Comparison of ENCODE assay signal across 25 cellular contexts in the genomic region with DNA sequence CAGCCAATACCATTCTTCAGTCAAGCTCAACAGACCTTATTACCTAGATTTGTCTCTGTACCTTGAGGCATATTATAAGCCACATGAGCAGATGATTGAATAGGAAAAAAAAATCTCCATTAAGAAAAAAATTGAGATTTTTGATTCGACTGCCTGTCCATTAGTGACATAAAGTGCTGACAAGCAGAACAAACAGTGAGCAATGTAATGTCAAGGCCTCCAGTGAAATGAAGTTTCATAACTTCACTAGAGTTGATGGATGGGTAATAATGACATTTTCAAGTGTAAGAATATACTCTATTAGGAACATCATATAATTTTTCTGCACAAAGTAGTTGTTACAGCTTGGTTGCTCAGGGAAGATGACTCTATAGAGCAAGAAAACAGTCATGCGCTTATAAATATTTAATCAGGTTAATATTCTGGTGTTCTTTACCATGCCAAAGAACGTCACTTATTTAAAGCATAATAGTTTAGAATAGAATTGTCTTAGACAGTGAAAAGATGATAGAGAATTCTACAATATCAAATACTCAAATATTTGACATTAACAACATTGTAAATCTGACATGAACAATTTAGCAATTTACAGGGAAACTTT.
"Had no signal": no experiment of that assay in that cellular context is flagged by ENCODE, and none has a peak within 500 bp of the region (broad histone marks: within the 10 kb centered on the region; RNA-seq: fewer than 3 reads in every experiment).

No MANE protein-coding gene starts in this region.

- H3K9me3 ChIP-seq: stomach, suprapubic skin, testis, thoracic aorta, thyroid gland, tibial artery, tibial nerve, transverse colon, upper lobe of left lung, upper lobe of right lung, uterus, vagina had no signal

- H3K27me3 ChIP-seq: stomach, suprapubic skin, testis, thyroid gland, tibial artery, tibial nerve, transverse colon, upper lobe of left lung, upper lobe of right lung, uterus, vagina had no signal

- ATAC-seq: stimulated activated effector memory CD8-positive, alpha-beta T cell treated with anti-CD3 and anti-CD28 coated beads, Interleukin-12 subunit alpha, Interleukin-12 subunit beta, amount 100 ng/mL, for 72 hours; stimulated activated memory B cell treated with anti-CD40 and anti-IgM and Interleukin-4, amounts not matched to agents 10 μg/mL and 1 μg/mL and 100 μg/mL, for 72 hours; stimulated activated naive B cell treated with anti-CD40 and anti-IgM and Interleukin-4, amounts not matched to agents 10 μg/mL and 1 μg/mL and 100 μg/mL, for 72 hours; stimulated activated naive CD8-positive, alpha-beta T cell treated with anti-CD3 and anti-CD28 coated beads, Interleukin-15, amount 100 ng/mL, for 72 hours; stimulated activated naive CD8-positive, alpha-beta T cell treated with anti-CD3 and anti-CD28 coated beads, Interleukin-15, Interleukin-2, amounts not matched to agents 100 U/mL and 50 U/mL, for 24 hours; upper lobe of right lung had no signal

- H3K27ac ChIP-seq: stomach, suprapubic skin, testis, thoracic aorta, thyroid gland, tibial artery, tibial nerve, transverse colon, upper lobe of left lung, upper lobe of right lung, uterus, vagina had no signal

- DNase-seq: stimulated activated CD4-positive, alpha-beta T cell treated with anti-CD3 and anti-CD28 coated beads, Interleukin-2, amount 100 ng/mL, for 48 hours; stimulated activated CD4-positive, alpha-beta T cell treated with anti-CD3 and anti-CD28 coated beads, Interleukin-4, amount 100 ng/mL, for 1 hour; stimulated activated CD4-positive, alpha-beta T cell treated with anti-CD3 and anti-CD28 coated beads, Interleukin-4, amount 100 ng/mL, for 24 hours; stimulated activated CD4-positive, alpha-beta T cell treated with anti-CD3 and anti-CD28 coated beads, Interleukin-4, amount 100 ng/mL, for 4 hours; stimulated activated CD8-positive, alpha-beta memory T cell treated with anti-CD3 and anti-CD28 coated beads, Interleukin-4, amount 100 ng/mL, for 48 hours; stimulated activated naive B cell treated with anti-CD40 and anti-IgM and Interleukin-4, amounts not matched to agents 10 μg/mL and 1 μg/mL and 100 μg/mL, for 72 hours; stimulated activated naive CD4-positive, alpha-beta T cell treated with Interleukin-2 at 50 U/mL for 16 hours; stimulated activated naive CD8-positive, alpha-beta T cell treated with anti-CD3 and anti-CD28 coated beads, Interleukin-15, amount 100 ng/mL, for 72 hours; stimulated activated naive CD8-positive, alpha-beta T cell treated with anti-CD3 and anti-CD28 coated beads, Interleukin-15, Interleukin-2, amounts not matched to agents 100 U/mL and 50 U/mL, for 24 hours; stomach; substantia nigra; testis; thyroid gland; tibial artery; transverse colon; trophoblast cell; upper lobe of left lung; upper lobe of right lung; uterus had no signal

- H3K36me3 ChIP-seq: stomach, suprapubic skin, thoracic aorta, thyroid gland, tibial artery, tibial nerve, transverse colon, upper lobe of left lung, upper lobe of right lung, uterus, vagina had no signal

- H3K4me1 ChIP-seq: stomach, suprapubic skin, testis, thyroid gland, tibial artery, tibial nerve, transverse colon, upper lobe of left lung, upper lobe of right lung, uterus, vagina had no signal

- H3K4me3 ChIP-seq: stomach, suprapubic skin, testis, thoracic aorta, thyroid gland, tibial artery, tibial nerve, transverse colon, upper lobe of left lung, upper lobe of right lung, uterus, vagina had no signal
